11 cellular contexts compared by ENCODE assay signal in the genomic region with DNA sequence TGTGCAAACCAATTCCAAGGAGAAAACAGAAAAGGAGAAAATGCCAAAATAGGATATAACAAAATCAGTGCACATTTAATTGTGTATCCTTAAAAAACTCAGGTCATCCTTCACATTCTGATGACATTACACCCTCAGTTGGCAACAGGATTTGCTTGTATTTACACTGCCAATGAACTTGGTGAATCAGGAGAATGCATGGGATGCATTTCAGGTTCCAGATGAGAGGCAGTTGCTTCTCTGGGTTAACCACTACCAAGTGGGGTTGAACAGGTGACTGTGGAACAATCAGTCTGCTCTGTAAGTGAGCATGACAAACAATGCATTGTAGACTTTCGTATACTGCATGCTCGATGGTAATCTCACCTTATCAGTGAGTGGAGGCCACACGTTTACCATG.
A peak's percentile ranks its signal among the peaks of the same experiment; 100 is the strongest.
DNase-seq lines count a peak whose midpoint lies in the region.
"Had no signal": no experiment of that assay in that cellular context is flagged by ENCODE, and none has a peak within 500 bp of the region (broad histone marks: within the 10 kb centered on the region; RNA-seq: fewer than 3 reads in every experiment).

No MANE protein-coding gene starts in this region.

- H3K36me3 ChIP-seq in muscle layer of colon (ENCODE audit: insufficient read depth, low read length), result no peaks in the 10 kb centered on the region
- no peaks in the 10 kb centered on the region for H3K36me3 ChIP-seq in urinary bladder (ENCODE audit: insufficient read depth)

- no peak overlapping the region for H3K4me3 Mint-ChIP-seq in T-helper 1 cell treated with Interleukin-12 subunit alpha and Interleukin-12 subunit beta and Interleukin-4 antibody, amounts not matched to agents 30 μg/mL and 1 μg/mL, for 36 hours
- H3K4me3 Mint-ChIP-seq: nephron progenitor cell had no signal

- DNase-seq in T-helper 1 cell (no peak), dedifferentiated amniotic fluid mesenchymal stem cell (ENCODE audit: extremely low spot score) (peak; percentile 25), HT-29 (ENCODE audit: low spot score) (no peak), NCI-H345 treated with DMSO at 0.1 percent for 48 hours (lab: John Stamatoyannopoulos, UW; ENCODE audit: unreplicated experiment) (no peak), NOMO-1 treated with dmso at 0.1 percent for 144 hours (lab: John Stamatoyannopoulos, UW; ENCODE audit: unreplicated experiment) (no peak)
- DNase-seq: activated CD4-positive, alpha-beta T cell treated with anti-CD3 and anti-CD28 coated beads for 48 hours; nephron progenitor cell; stimulated activated CD4-positive, alpha-beta T cell treated with anti-CD3 and anti-CD28 coated beads, Interleukin-15, amount 100 ng/mL, for 24 hours had no signal

- H3K4me1 Mint-ChIP-seq in T-helper 1 cell treated with Interleukin-12 subunit alpha and Interleukin-12 subunit beta and Interleukin-4 antibody, amounts not matched to agents 30 μg/mL and 1 μg/mL, for 36 hours (ENCODE audit: low read depth), result peaks cover 53% of the 10 kb centered on the region

- H3K27ac Mint-ChIP-seq in T-helper 1 cell treated with Interleukin-12 subunit alpha and Interleukin-12 subunit beta and Interleukin-4 antibody, amounts not matched to agents 30 μg/mL and 1 μg/mL, for 36 hours, result peak overlapping the region; percentile 75

- 72% methylated on average over 3 of the region's 3 CpGs for WGBS in urinary bladder

- no peaks in the 10 kb centered on the region for H3K36me3 Mint-ChIP-seq in T-helper 1 cell treated with Interleukin-12 subunit alpha and Interleukin-12 subunit beta and Interleukin-4 antibody, amounts not matched to agents 30 μg/mL and 1 μg/mL, for 36 hours (ENCODE audit: low read depth)

- H3K9me3 Mint-ChIP-seq in T-helper 1 cell treated with Interleukin-12 subunit alpha and Interleukin-12 subunit beta and Interleukin-4 antibody, amounts not matched to agents 30 μg/mL and 1 μg/mL, for 36 hours, result no peaks in the 10 kb centered on the region
- H3K9me3 Mint-ChIP-seq: nephron progenitor cell had no signal

- no peak overlapping the region for H3K4me3 ChIP-seq in muscle layer of colon (ENCODE audit: low read depth in 1 of 2, low read length in 2 of 2)
- no peak overlapping the region for H3K4me3 ChIP-seq in urinary bladder (ENCODE audit: low read depth, low read length)

- H3K9ac ChIP-seq in muscle layer of colon (ENCODE audit: low read length), result peak overlapping the region; percentile 42

- no peaks in the 10 kb centered on the region for H3K9me3 ChIP-seq in muscle layer of colon (ENCODE audit: low read length)

- H3K27me3 ChIP-seq in muscle layer of colon (ENCODE audit: control insufficient read depth in 1 of 2, insufficient read depth in 2 of 2, low read length in 2 of 2), result no peaks in the 10 kb centered on the region

- H3K27ac ChIP-seq in muscle layer of colon (ENCODE audit: low read depth, low read length) (peak overlapping the region; percentile 90), urinary bladder (ENCODE audit: low read depth) (peak overlapping the region; percentile 75)

- peaks cover 2% of the 10 kb centered on the region for H3K27me3 Mint-ChIP-seq in T-helper 1 cell treated with Interleukin-12 subunit alpha and Interleukin-12 subunit beta and Interleukin-4 antibody, amounts not matched to agents 30 μg/mL and 1 μg/mL, for 36 hours (ENCODE audit: low read depth)

- peaks cover 64% of the 10 kb centered on the region for H3K4me1 ChIP-seq in muscle layer of colon (ENCODE audit: insufficient read depth, low read length)
- no peaks in the 10 kb centered on the region for H3K4me1 ChIP-seq in urinary bladder (ENCODE audit: insufficient read depth)
